ENCODE assay signal across 33 cellular contexts in the genomic region with DNA sequence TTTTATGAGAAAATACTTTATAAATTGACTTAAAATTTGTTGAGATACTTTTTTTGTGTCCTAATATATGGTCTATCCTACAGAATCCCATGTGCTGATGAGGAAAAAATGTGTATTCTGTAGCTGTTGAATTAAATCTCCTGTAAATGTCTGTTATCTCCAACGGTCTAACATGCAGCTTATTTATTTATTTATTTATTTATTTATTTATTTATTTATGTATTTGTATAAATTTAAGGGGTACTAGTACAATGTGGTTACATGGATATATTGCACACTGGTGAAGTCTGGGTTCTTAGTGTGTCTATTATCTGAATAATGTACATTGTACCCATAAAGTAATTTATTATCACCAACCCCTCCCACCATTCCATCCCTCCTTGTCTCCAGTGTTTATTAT.
"Had no signal": no experiment of that assay in that cellular context is flagged by ENCODE, and none has a peak within 500 bp of the region (broad histone marks: within the 10 kb centered on the region; RNA-seq: fewer than 3 reads in every experiment).

No MANE protein-coding gene starts in this region.

- DNase-seq: activated effector memory CD4-positive, alpha-beta T cell treated with anti-CD3 and anti-CD28 coated beads, Interleukin-2, amount 50 U/mL, for 16 hours; activated effector memory CD4-positive, alpha-beta T cell treated with Interleukin-2 at 50 U/mL for 16 hours; activated gamma-delta T cell; activated gamma-delta T cell treated with Interleukin-2 at 50 U/mL for 16 hours; activated naive CD4-positive, alpha-beta T cell; activated naive CD4-positive, alpha-beta T cell treated with anti-CD3 and anti-CD28 coated beads for 36 hours; activated naive CD4-positive, alpha-beta T cell treated with anti-CD3 and anti-CD28 coated beads, Interleukin-2, amount 10 ng/mL, durations not matched to agents 7 days and 5 days; activated naive CD4-positive, alpha-beta T cell treated with anti-CD3 and anti-CD28 coated beads, Interleukin-2, amount 50 U/mL, for 16 hours; activated naive CD4-positive, alpha-beta T cell treated with Interleukin-2 at 50 U/mL for 16 hours; activated naive CD8-positive, alpha-beta T cell treated with anti-CD3 and anti-CD28 coated beads for 36 hours; activated naive CD8-positive, alpha-beta T cell treated with anti-CD3 and anti-CD28 coated beads, Interleukin-2, amount 10 ng/mL, durations not matched to agents 7 days and 5 days; activated naive CD8-positive, alpha-beta T cell treated with anti-CD3 and anti-CD28 coated beads, Interleukin-2, amount 50 U/mL, for 24 hours; activated T-cell treated with anti-CD3 and anti-CD28 coated beads, Interleukin-2, amount 50 U/mL, for 24 hours; activated T-cell treated with anti-CD3 and anti-CD28 coated beads, Interleukin-2, amount 50 U/mL, for 4 hours; activated T-cell treated with anti-CD3 and anti-CD28 coated beads, Interleukin-2, amount 50 U/mL, for 48 hours; activated T-cell treated with anti-CD3 and anti-CD28 coated beads, Interleukin-2, amount 50 U/mL, for 72 hours; adrenal gland; amniotic stem cell; amygdala; anterior cingulate cortex; aorta; body of pancreas; brain microvascular endothelial cell; caudate nucleus; central memory CD4-positive, alpha-beta T cell; cerebellar nuclear complex had no signal

- H3K27ac ChIP-seq: adrenal gland, ascending aorta, body of pancreas, brain microvascular endothelial cell, breast epithelium, cardiac muscle cell had no signal

- H3K4me1 ChIP-seq: adrenal gland, ascending aorta, body of pancreas, breast epithelium had no signal

- H3K4me3 ChIP-seq: adrenal gland, ascending aorta, body of pancreas, breast epithelium, cardiac muscle cell had no signal

- ATAC-seq: activated naive CD4-positive, alpha-beta T cell treated with anti-CD3 and anti-CD28 coated beads, Interleukin-2, amount 50 U/mL, for 72 hours; activated naive CD8-positive, alpha-beta T cell treated with anti-CD3 and anti-CD28 coated beads, Interleukin-2, amount 50 U/mL, for 24 hours; activated T-cell treated with anti-CD3 and anti-CD28 coated beads, Interleukin-2, amount 50 U/mL, for 4 hours; activated T-cell treated with anti-CD3 and anti-CD28 coated beads, Interleukin-2, amount 50 U/mL, for 72 hours; activated T-helper 17 cell treated with anti-CD3 and anti-CD28 coated beads, Interleukin-2, amount 50 U/mL, for 72 hours; body of pancreas had no signal

- H3K36me3 ChIP-seq: adrenal gland, ascending aorta, brain microvascular endothelial cell, breast epithelium, cardiac muscle cell had no signal

- FAIRE-seq: astrocyte, bronchial epithelial cell had no signal
